In genomic region chr6:27545271-27546046, GRCh38 we compare ENCODE assay signal across 1 cellular context.
TF ChIP-seq lines count a peak whose summit lies in the region.

No MANE protein-coding gene starts in this region.

TF ChIP-seq in HepG2, 621 proteins besides CTCF, POLR2A, EP300 and RAD21 (continued from another document):
- TF ChIP-seq BRCA1 (CRISPR knock-in tag; IDR thresholded peaks at IDR 0.05) (peak; percentile 93), ZNF710 (CRISPR knock-in tag; IDR thresholded peaks at IDR 0.05; ENCODE audit: borderline replicate concordance) (no peak; the same call in 1 of the 2 replicates), NBN (conservative IDR thresholded peaks at IDR 0.05) (no peak), MAX (IDR thresholded peaks at IDR 0.05) (peak; percentile 77), CREBL2 (CRISPR knock-in tag; IDR thresholded peaks at IDR 0.05; ENCODE audit: borderline replicate concordance) (no peak), AKNA (CRISPR knock-in tag; IDR thresholded peaks at IDR 0.05; ENCODE audit: borderline replicate concordance) (no peak; the same call in 1 of the 2 replicates), ZFP62 (CRISPR knock-in tag; IDR thresholded peaks at IDR 0.05) (no peak), ZNF746 (CRISPR knock-in tag; IDR thresholded peaks at IDR 0.05) (peak; percentile 48; the same call in 1 of the 2 replicates), CENPBD1 (CRISPR knock-in tag; IDR thresholded peaks at IDR 0.05; ENCODE audit: borderline replicate concordance, low read depth) (no peak), ZNF350 (CRISPR knock-in tag; IDR thresholded peaks at IDR 0.05; ENCODE audit: borderline replicate concordance, low read depth) (no peak; the same call in 1 of the 2 replicates), ZBTB7B (CRISPR knock-in tag; IDR thresholded peaks at IDR 0.05) (peak; percentile 40; the same call in 1 of the 2 replicates), PRDM15 (CRISPR knock-in tag; IDR thresholded peaks at IDR 0.05) (no peak), ZNF10 (CRISPR knock-in tag; IDR thresholded peaks at IDR 0.05; ENCODE audit: borderline replicate concordance, low read depth) (no peak), ASH2L (IDR thresholded peaks at IDR 0.05; ENCODE audit: insufficient read length, low read depth, low read length) (peak; percentile 75), ZNF383 (CRISPR knock-in tag; IDR thresholded peaks at IDR 0.05; ENCODE audit: borderline replicate concordance) (no peak), ZNF740 (CRISPR knock-in tag; IDR thresholded peaks at IDR 0.05) (peak; percentile 46; the same call in 1 of the 2 replicates)
